Comparison of ENCODE assay signal across 20 cellular contexts in the genomic region with DNA sequence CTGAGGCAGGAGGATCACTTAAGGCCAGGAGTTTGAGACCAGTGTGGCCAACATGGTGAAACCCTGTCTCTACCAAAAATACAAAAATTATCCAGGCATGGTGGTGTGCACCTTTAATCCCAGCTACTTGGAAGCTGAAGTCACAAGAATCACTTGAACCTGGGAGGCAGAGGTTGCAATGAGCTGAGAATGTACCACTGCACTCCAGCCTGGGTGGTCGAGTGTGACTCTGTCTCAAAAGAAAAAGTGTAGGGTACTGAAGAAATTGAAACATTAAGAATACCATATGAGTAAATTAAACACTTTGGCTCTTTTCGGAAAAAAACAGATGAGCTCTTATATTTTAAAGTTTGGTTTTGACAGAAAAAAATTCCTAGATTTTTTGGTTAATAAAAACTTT. TPM values are rescaled to one million over a fixed set of nuclear protein-coding genes. Genes with fewer than 3 reads are reported as not detected.
DNase-seq lines count a peak whose midpoint lies in the region; ATAC-seq and TF ChIP-seq lines count a peak whose summit lies in the region.
"Had no signal": no experiment of that assay in that cellular context is flagged by ENCODE, and none has a peak within 500 bp of the region (broad histone marks: within the 10 kb centered on the region; RNA-seq: fewer than 3 reads in every experiment).

No MANE protein-coding gene starts in this region.

- H4K91ac ChIP-seq in mesenchymal stem cell (ENCODE audit: low read length) = no peak overlapping the region

- H3K27ac ChIP-seq in SJSA1 (peak overlapping the region; percentile 0), mesenchymal stem cell (ENCODE audit: low read length, poor library complexity, severe bottlenecking) (no peak overlapping the region), subcutaneous abdominal adipose tissue (ENCODE audit: low read depth, low read length) (peak overlapping the region; percentile 43)
- H3K27ac ChIP-seq: KMS-11, Peyer's patch had no signal

- no peak overlapping the region for H3K14ac ChIP-seq in mesenchymal stem cell (ENCODE audit: low read length in 2 of 2)

- peak overlapping the region; percentile 91 for H3K27ac Mint-ChIP-seq in activated naive CD8-positive, alpha-beta T cell
- H3K27ac Mint-ChIP-seq in activated naive CD8-positive, alpha-beta T cell treated with anti-CD3 and anti-CD28 coated beads, Interleukin-2, amount 50 U/mL, for 24 hours = no peak overlapping the region
- no peak overlapping the region for H3K27ac Mint-ChIP-seq in mesothelial cell of epicardium
- H3K27ac Mint-ChIP-seq: B cell had no signal

- no peaks in the 10 kb centered on the region for H3K9me3 ChIP-seq in SJSA1 (replicated peaks)
- no peaks in the 10 kb centered on the region for H3K9me3 ChIP-seq in mesenchymal stem cell (ENCODE audit: control insufficient read depth, low read length)
- no peaks in the 10 kb centered on the region for H3K9me3 ChIP-seq in subcutaneous abdominal adipose tissue (ENCODE audit: control insufficient read depth in 5 of 5, low read length in 5 of 5)
- H3K9me3 ChIP-seq: Peyer's patch had no signal

- no peak overlapping the region for H3K4me3 Mint-ChIP-seq in activated naive CD8-positive, alpha-beta T cell
- H3K4me3 Mint-ChIP-seq in activated naive CD8-positive, alpha-beta T cell treated with anti-CD3 and anti-CD28 coated beads, Interleukin-2, amount 50 U/mL, for 24 hours = no peak overlapping the region
- H3K4me3 Mint-ChIP-seq in mesothelial cell of epicardium = no peak overlapping the region
- H3K4me3 Mint-ChIP-seq: B cell, CD14-positive monocyte had no signal

- H3K23ac ChIP-seq in mesenchymal stem cell (ENCODE audit: low read length in 2 of 2) = no peak overlapping the region

- no peak overlapping the region for H2BK5ac ChIP-seq in mesenchymal stem cell (ENCODE audit: low read depth, low read length, poor library complexity, severe bottlenecking)

- no peak overlapping the region for H3K18ac ChIP-seq in mesenchymal stem cell (ENCODE audit: low read depth in 1 of 2, low read length in 2 of 2)

- H3K36me3 ChIP-seq in SJSA1 (peaks cover 98% of the 10 kb centered on the region), mesenchymal stem cell (ENCODE audit: control insufficient read depth in 1 of 2, insufficient read depth in 2 of 2, low read depth in 1 of 2, low read length in 2 of 2) (peaks cover 39 to 97% of the 10 kb centered on the region in 2 experiments), subcutaneous abdominal adipose tissue (ENCODE audit: control insufficient read depth in 5 of 5, insufficient read depth in 5 of 5, low read length in 5 of 5) (peaks cover 38 to 69% (median 48%) of the 10 kb centered on the region in 5 donors)

- H2BK120ac ChIP-seq in mesenchymal stem cell (ENCODE audit: low read depth, low read length) = no peak overlapping the region

- H3K4me1 Mint-ChIP-seq in activated naive CD8-positive, alpha-beta T cell (ENCODE audit: low read depth) = peaks cover 31% of the 10 kb centered on the region
- H3K4me1 Mint-ChIP-seq in activated naive CD8-positive, alpha-beta T cell treated with anti-CD3 and anti-CD28 coated beads, Interleukin-2, amount 50 U/mL, for 24 hours = peaks cover 29% of the 10 kb centered on the region
- H3K4me1 Mint-ChIP-seq in mesothelial cell of epicardium = peaks cover 24% of the 10 kb centered on the region
- H3K4me1 Mint-ChIP-seq: CD14-positive monocyte had no signal

- no peak overlapping the region for H3K4me2 ChIP-seq in mesenchymal stem cell (ENCODE audit: low read length, poor library complexity, severe bottlenecking)
- H3K4me2 ChIP-seq: KMS-11 had no signal

- H3K36me3 Mint-ChIP-seq in activated naive CD8-positive, alpha-beta T cell = peaks cover 14% of the 10 kb centered on the region
- peaks cover 56% of the 10 kb centered on the region for H3K36me3 Mint-ChIP-seq in activated naive CD8-positive, alpha-beta T cell treated with anti-CD3 and anti-CD28 coated beads, Interleukin-2, amount 50 U/mL, for 24 hours (ENCODE audit: low read depth)
- peaks cover 38% of the 10 kb centered on the region for H3K36me3 Mint-ChIP-seq in mesothelial cell of epicardium

- H3K9ac ChIP-seq in mesenchymal stem cell (ENCODE audit: low read length) (peak overlapping the region; percentile 83), subcutaneous abdominal adipose tissue (ENCODE audit: low read length in 5 of 5) (no peak overlapping the region)
- H3K9ac ChIP-seq: KMS-11 had no signal

- no peak overlapping the region for H2AFZ ChIP-seq in mesenchymal stem cell (ENCODE audit: low read depth, low read length)

- no peaks in the 10 kb centered on the region for H3K9me3 Mint-ChIP-seq in activated naive CD8-positive, alpha-beta T cell (ENCODE audit: low read depth)
- no peaks in the 10 kb centered on the region for H3K9me3 Mint-ChIP-seq in activated naive CD8-positive, alpha-beta T cell treated with anti-CD3 and anti-CD28 coated beads, Interleukin-2, amount 50 U/mL, for 24 hours
- no peaks in the 10 kb centered on the region for H3K9me3 Mint-ChIP-seq in mesothelial cell of epicardium

- DNase-seq in activated naive CD8-positive, alpha-beta T cell treated with anti-CD3 and anti-CD28 coated beads, Interleukin-2, amount 50 U/mL, for 24 hours = no peak
- DNase-seq in SJSA1 (ENCODE audit: low read depth in 1 of 2, low spot score in 2 of 2) = peak in 1 of 2 experiments; percentile 93
- DNase-seq in mesenchymal stem cell = no peak
- no peak for DNase-seq in DMS153 (lab: John Stamatoyannopoulos, UW)
- DNase-seq in mesothelial cell of epicardium (ENCODE audit: low spot score in 2 of 2, unreplicated experiment in 2 of 2) = no peak
- no peak for DNase-seq in hypothalamus (lab: John Stamatoyannopoulos, UW)
- DNase-seq: EL, GF-D8, GOT3, NCI-H1105, NCI-H146, NCI-H2029, NCI-H2227 treated with DMSO at 0.1 percent for 48 hours, NCI-H510A, Peyer's patch had no signal

- H3K27me3 ChIP-seq in SJSA1 (replicated peaks) (no peaks in the 10 kb centered on the region), mesenchymal stem cell (ENCODE audit: control insufficient read depth in 1 of 2, insufficient read depth in 1 of 2, low read length in 2 of 2) (no peaks in the 10 kb centered on the region), subcutaneous abdominal adipose tissue (ENCODE audit: control insufficient read depth in 5 of 5, insufficient read depth in 4 of 5, low read length in 5 of 5) (no peaks in the 10 kb centered on the region)
- H3K27me3 ChIP-seq: Peyer's patch had no signal

- no peak overlapping the region for H2BK15ac ChIP-seq in mesenchymal stem cell (ENCODE audit: low read depth, poor library complexity, severe bottlenecking)

- 100% methylated on average over 1 of the region's 2 CpGs for WGBS in mesenchymal stem cell

- peaks cover 7% of the 10 kb centered on the region for H3K79me1 ChIP-seq in mesenchymal stem cell (replicated peaks; ENCODE audit: low read length, poor library complexity, severe bottlenecking)

- no peak for TF ChIP-seq CTCF in mesothelial cell of epicardium (IDR thresholded peaks at IDR 0.05; ENCODE audit: unreplicated experiment)

- no peak overlapping the region for H2AK5ac ChIP-seq in mesenchymal stem cell (ENCODE audit: low read length, severe bottlenecking)

- H3K4ac ChIP-seq in mesenchymal stem cell (ENCODE audit: low read depth in 1 of 2, low read length in 2 of 2) = no peak overlapping the region

- ATAC-seq in activated naive CD8-positive, alpha-beta T cell treated with anti-CD3 and anti-CD28 coated beads, Interleukin-2, amount 50 U/mL, for 24 hours = no peak

- peaks cover 19% of the 10 kb centered on the region for H3K4me1 ChIP-seq in SJSA1 (replicated peaks)
- H3K4me1 ChIP-seq in mesenchymal stem cell (ENCODE audit: control insufficient read depth, insufficient read depth, low read depth, low read length) = peaks cover 4% of the 10 kb centered on the region
- H3K4me1 ChIP-seq in subcutaneous abdominal adipose tissue (ENCODE audit: control insufficient read depth in 5 of 5, insufficient read depth in 5 of 5, low read length in 5 of 5) = no peaks in the 10 kb centered on the region
- H3K4me1 ChIP-seq: Peyer's patch had no signal

- no peak overlapping the region for H3K4me3 ChIP-seq in SJSA1
- no peak overlapping the region for H3K4me3 ChIP-seq in mesenchymal stem cell (ENCODE audit: insufficient read depth in 1 of 2, low read depth in 1 of 2, low read length in 2 of 2)
- no peak overlapping the region for H3K4me3 ChIP-seq in subcutaneous abdominal adipose tissue (ENCODE audit: low read depth in 1 of 5, low read length in 5 of 5)
- H3K4me3 ChIP-seq: Peyer's patch had no signal

- no peaks in the 10 kb centered on the region for H3K27me3 Mint-ChIP-seq in activated naive CD8-positive, alpha-beta T cell
- no peaks in the 10 kb centered on the region for H3K27me3 Mint-ChIP-seq in activated naive CD8-positive, alpha-beta T cell treated with anti-CD3 and anti-CD28 coated beads, Interleukin-2, amount 50 U/mL, for 24 hours
- no peaks in the 10 kb centered on the region for H3K27me3 Mint-ChIP-seq in mesothelial cell of epicardium (ENCODE audit: low read depth)
- H3K27me3 Mint-ChIP-seq: B cell had no signal

- H4K8ac ChIP-seq in mesenchymal stem cell (ENCODE audit: low read length) = no peak overlapping the region

- no peak overlapping the region for H2BK12ac ChIP-seq in mesenchymal stem cell (ENCODE audit: low read length in 2 of 2)

RNA-seq across cellular contexts. Expression of a gene that starts 19.9 kb away (rescaled TPM):
- 2,133 and 2,408 TPM in 2 replicates for total RNA-seq in SJSA1 (2014; rRNA removed; shearing (Covaris generic))
- 95.3 TPM for polyA plus RNA-seq in mesenchymal stem cell (2013, experiment 1 of 2)
- polyA plus RNA-seq in mesenchymal stem cell (2013, experiment 2 of 2) = 102 TPM
- 181 to 182 TPM (median 181 TPM) in 3 replicates for total RNA-seq in mesothelial cell of epicardium

Comparison
In these comparisons a context has a peak if more than half of its experiments do, and no peak if none do; other contexts are left out.
1. RNA of a gene that starts 19.9 kb away (total RNA-seq): 2,133 to 2,408 TPM in SJSA1; 181 to 182 TPM in mesothelial cell of epicardium; every median in the first group is over 10 times any median in the second.